Comparison of ENCODE assay signal across 8 cellular contexts in genomic region chrX:123959281-123960063, GRCh38. TPM values are rescaled to one million over a fixed set of nuclear protein-coding genes. Genes with fewer than 3 reads are reported as not detected.
DNase-seq lines count a peak whose midpoint lies in the region; ATAC-seq and TF ChIP-seq lines count a peak whose summit lies in the region.

No MANE protein-coding gene starts in this region.

- peak overlapping the region; percentile 80 for H3K4me3 ChIP-seq in BE2C (ENCODE audit: low read depth, low read length)
- H3K4me3 ChIP-seq in GM23248: peak overlapping the region; percentile 93
- H3K4me3 ChIP-seq in brain microvascular endothelial cell (ENCODE audit: low read depth, low read length): peak overlapping the region; percentile 67
- H3K4me3 ChIP-seq in skeletal muscle cell (ENCODE audit: low read depth, low read length): peak overlapping the region; percentile 61

- no peak for TF ChIP-seq CTCF in BE2C (IDR thresholded peaks at IDR 0.05; ENCODE audit: low read depth, low read length)
- TF ChIP-seq CTCF in brain microvascular endothelial cell (IDR thresholded peaks at IDR 0.05; ENCODE audit: low read depth, low read length, missing control alignments): no peak

- peak; percentile 24 for DNase-seq in BE2C
- peak; percentile 61 for DNase-seq in GM23248
- peak; percentile 66 for DNase-seq in RKO (ENCODE audit: low spot score)
- no peak for DNase-seq in brain microvascular endothelial cell
- DNase-seq in iPS-NIHi7 (ENCODE audit: extremely low spot score): peak; percentile 28
- DNase-seq in skeletal muscle cell (ENCODE audit: low read depth): no peak

- H3K4me1 ChIP-seq in BE2C (no peaks in the 10 kb centered on the region), GM23248 (ENCODE audit: insufficient read depth) (peaks cover 7% of the 10 kb centered on the region; the same call in 1 of the 2 replicates)

- peaks cover 32% of the 10 kb centered on the region for H3K79me2 ChIP-seq in GM23248 (ENCODE audit: insufficient read depth)

- no peaks in the 10 kb centered on the region for H4K20me1 ChIP-seq in GM23248 (ENCODE audit: insufficient read depth)

- H3K4me2 ChIP-seq in GM23248 (ENCODE audit: unreplicated experiment): peak overlapping the region; percentile 93

- H3K27ac ChIP-seq in GM23248 (peak overlapping the region; percentile 96), brain microvascular endothelial cell (peak overlapping the region; percentile 83)

- in situ Hi-C loops in GM23248 (cut with MboI): no loop called here
- in situ Hi-C loops in brain microvascular endothelial cell (cut with HindIII; ENCODE audit: low pct_ligation_motif_present, low sequenced_read_pairs): no loop called here

- ATAC-seq in HG02938 (IDR thresholded peaks at IDR 0.05; ENCODE audit: unreplicated experiment) (no peak), GM18909 (IDR thresholded peaks at IDR 0.05; ENCODE audit: poor library complexity, unreplicated experiment) (no peak)

- H3K9me2 ChIP-seq in GM23248 (ENCODE audit: insufficient read depth): no peaks in the 10 kb centered on the region

- H3K9ac ChIP-seq in GM23248: peak overlapping the region; percentile 99

- H3F3A ChIP-seq in GM23248 (ENCODE audit: insufficient read depth): peaks cover 23% of the 10 kb centered on the region

- peak overlapping the region; percentile 95 for H2AFZ ChIP-seq in GM23248

- H3K27me3 ChIP-seq in BE2C (no peaks in the 10 kb centered on the region), GM23248 (replicated peaks; ENCODE audit: insufficient read depth) (no peaks in the 10 kb centered on the region), brain microvascular endothelial cell (replicated peaks) (no peaks in the 10 kb centered on the region)

- H3K9me3 ChIP-seq in BE2C (no peaks in the 10 kb centered on the region), GM23248 (ENCODE audit: low read depth) (no peaks in the 10 kb centered on the region)

- H3K36me3 ChIP-seq in BE2C: no peaks in the 10 kb centered on the region
- H3K36me3 ChIP-seq in GM23248 (ENCODE audit: low read depth): no peaks in the 10 kb centered on the region
- no peaks in the 10 kb centered on the region for H3K36me3 ChIP-seq in brain microvascular endothelial cell (replicated peaks)

- WGBS in GM23248 (ENCODE audit: low coverage in 1 of 2, low lambda C conversion rate in 2 of 2, missing lambda C conversion rate in 2 of 2), 2 experiments: 0 to 2% methylated on average over 29 to 35 of the region's 35 CpGs

RNA-seq across cellular contexts. Expression of gene STAG2, which starts 2.0 kb away (rescaled TPM):
- 33.1 TPM for polyA plus RNA-seq in BE2C (2012; ENCODE audit: insufficient read depth, insufficient read length, low read depth)
- total RNA-seq in GM23248 (2014; rRNA removed; shearing (Covaris generic)): 51.7 and 56.3 TPM in 2 replicates
- 25.7 and 29.2 TPM in 2 replicates for polyA plus RNA-seq in GM23248 (2016; fragmentation: Nextera tagmentation; extraction: Ambion mirVana)

Comparison
In these comparisons a context has a peak if more than half of its experiments do, and no peak if none do; other contexts are left out.
1. DNase-seq: peak in BE2C (single experiment), GM23248 (single experiment), RKO (single experiment) and iPS-NIHi7 (single experiment); none in brain microvascular endothelial cell (single experiment) and skeletal muscle cell (single experiment).
2. Peak in every context shown above with its lines, with median percentiles within 50 percentile points of each other: H3K4me3 ChIP-seq.